In genomic region chr2:215320102-215320501, GRCh38 we compare ENCODE assay signal across 23 cellular contexts. TPM values are rescaled to one million over a fixed set of nuclear protein-coding genes. Genes with fewer than 3 reads are reported as not detected.
DNase-seq lines count a peak whose midpoint lies in the region; ATAC-seq and TF ChIP-seq lines count a peak whose summit lies in the region.
"Had no signal": no experiment of that assay in that cellular context is flagged by ENCODE, and none has a peak within 500 bp of the region (broad histone marks: within the 10 kb centered on the region; RNA-seq: fewer than 3 reads in every experiment).

No MANE protein-coding gene starts in this region.

- peaks cover 62% of the 10 kb centered on the region for H3K36me3 Mint-ChIP-seq in activated CD8-positive, alpha-beta T cell treated with anti-CD3 and anti-CD28 coated beads for 36 hours (ENCODE audit: low read depth)
- peaks cover 67% of the 10 kb centered on the region for H3K36me3 Mint-ChIP-seq in activated CD8-positive, alpha-beta T cell treated with anti-CD3 and anti-CD28 coated beads, Interleukin-2, amount 10 ng/mL, durations not matched to agents 7 days and 5 days (ENCODE audit: low read depth)
- H3K36me3 Mint-ChIP-seq in CD8-positive, alpha-beta T cell: peaks cover 72% of the 10 kb centered on the region
- peaks cover 47% of the 10 kb centered on the region for H3K36me3 Mint-ChIP-seq in central memory CD8-positive, alpha-beta T cell (ENCODE audit: insufficient read depth)
- H3K36me3 Mint-ChIP-seq in immature natural killer cell: peaks cover 13 to 48% (median 29%) of the 10 kb centered on the region in 3 donors

- H3K9me3 ChIP-seq in CD8-positive, alpha-beta T cell (ENCODE audit: low read length): no peaks in the 10 kb centered on the region
- H3K9me3 ChIP-seq: Caco-2 had no signal

- no peak for DNase-seq in activated CD8-positive, alpha-beta T cell treated with anti-CD3 and anti-CD28 coated beads for 36 hours
- no peak for DNase-seq in activated CD8-positive, alpha-beta T cell treated with anti-CD3 and anti-CD28 coated beads, Interleukin-2, amount 10 ng/mL, durations not matched to agents 7 days and 5 days
- no peak for DNase-seq in CD8-positive, alpha-beta T cell
- no peak for DNase-seq in central memory CD8-positive, alpha-beta T cell (ENCODE audit: low spot score in 2 of 2)
- DNase-seq in immature natural killer cell (no peak), NCI-H774 (lab: John Stamatoyannopoulos, UW) (no peak), midbrain (lab: John Stamatoyannopoulos, UW) (no peak)
- DNase-seq: Caco-2; CD4-positive, alpha-beta memory T cell; GM23248; H9; NCI-H1092; NCI-H1417 treated with DMSO at 0.1 percent for 48 hours; NCI-H1694 treated with DMSO at 0.1 percent for 48 hours; NCI-H2081; NCI-H2227 treated with DMSO at 0.1 percent for 48 hours; NCI-H526 treated with DMSO at 0.1 percent for 48 hours; SHP77 had no signal

- no peak overlapping the region for H3K4me3 ChIP-seq in CD8-positive, alpha-beta T cell (ENCODE audit: low read depth, low read length)
- H3K4me3 ChIP-seq: BLaER1 treated with 17β-estradiol and CSF1 and Interleukin-3, amounts not matched to agents 10 nM and 100 nM; GM23248 had no signal

- no peaks in the 10 kb centered on the region for H3K27me3 ChIP-seq in CD8-positive, alpha-beta T cell (ENCODE audit: insufficient read depth, low read length)
- H3K27me3 ChIP-seq: BLaER1 treated with 17β-estradiol and CSF1 and Interleukin-3, amounts not matched to agents 10 nM and 100 nM had no signal

- no peaks in the 10 kb centered on the region for H3K4me1 ChIP-seq in CD8-positive, alpha-beta T cell (ENCODE audit: insufficient read depth, low read length)

- no peak overlapping the region for H3K27ac ChIP-seq in CD8-positive, alpha-beta T cell (ENCODE audit: low read depth, low read length)
- H3K27ac ChIP-seq: BLaER1 treated with 17β-estradiol and CSF1 and Interleukin-3, amounts not matched to agents 10 nM and 100 nM; GM23248; RWPE1 had no signal

- H3K27me3 Mint-ChIP-seq in activated CD8-positive, alpha-beta T cell treated with anti-CD3 and anti-CD28 coated beads for 36 hours: no peaks in the 10 kb centered on the region
- no peaks in the 10 kb centered on the region for H3K27me3 Mint-ChIP-seq in activated CD8-positive, alpha-beta T cell treated with anti-CD3 and anti-CD28 coated beads, Interleukin-2, amount 10 ng/mL, durations not matched to agents 7 days and 5 days (ENCODE audit: low read depth)
- no peaks in the 10 kb centered on the region for H3K27me3 Mint-ChIP-seq in CD8-positive, alpha-beta T cell (ENCODE audit: low read depth)
- no peaks in the 10 kb centered on the region for H3K27me3 Mint-ChIP-seq in central memory CD8-positive, alpha-beta T cell
- H3K27me3 Mint-ChIP-seq in immature natural killer cell (ENCODE audit: low read depth in 3 of 3): no peaks in the 10 kb centered on the region
- H3K27me3 Mint-ChIP-seq: CD4-positive, alpha-beta memory T cell; IgD-negative memory B cell had no signal

- intact Hi-C loops in activated CD8-positive, alpha-beta T cell treated with anti-CD3 and anti-CD28 coated beads for 36 hours (cut with micrococcal nuclease): no loop called here
- intact Hi-C loops in CD8-positive, alpha-beta T cell (cut with DNase I, micrococcal nuclease): no loop called here

- H3K36me3 ChIP-seq in CD8-positive, alpha-beta T cell (ENCODE audit: insufficient read depth, low read length): peaks cover 16% of the 10 kb centered on the region

- no peak for TF ChIP-seq CTCF in activated CD8-positive, alpha-beta T cell treated with anti-CD3 and anti-CD28 coated beads for 36 hours (IDR thresholded peaks at IDR 0.05)
- no peak for TF ChIP-seq CTCF in CD8-positive, alpha-beta T cell (IDR thresholded peaks at IDR 0.05)

- peaks cover 48% of the 10 kb centered on the region for H3K4me1 Mint-ChIP-seq in activated CD8-positive, alpha-beta T cell treated with anti-CD3 and anti-CD28 coated beads for 36 hours (ENCODE audit: low read depth)
- peaks cover 32% of the 10 kb centered on the region for H3K4me1 Mint-ChIP-seq in activated CD8-positive, alpha-beta T cell treated with anti-CD3 and anti-CD28 coated beads, Interleukin-2, amount 10 ng/mL, durations not matched to agents 7 days and 5 days (ENCODE audit: low read depth)
- H3K4me1 Mint-ChIP-seq in CD8-positive, alpha-beta T cell (ENCODE audit: low read depth): peaks cover 46% of the 10 kb centered on the region
- H3K4me1 Mint-ChIP-seq in central memory CD8-positive, alpha-beta T cell: peaks cover 41% of the 10 kb centered on the region
- H3K4me1 Mint-ChIP-seq in immature natural killer cell: peaks cover 23 to 51% of the 10 kb centered on the region in 2 donors

- no peak for ATAC-seq in activated CD8-positive, alpha-beta T cell treated with anti-CD3 and anti-CD28 coated beads for 36 hours
- ATAC-seq in activated CD8-positive, alpha-beta T cell treated with anti-CD3 and anti-CD28 coated beads, Interleukin-2, amount 10 ng/mL, durations not matched to agents 7 days and 5 days: no peak
- ATAC-seq in CD8-positive, alpha-beta T cell: no peak
- no peak for ATAC-seq in central memory CD8-positive, alpha-beta T cell (replicated peaks; ENCODE audit: extremely low read depth, poor library complexity, severe bottlenecking)
- ATAC-seq in HG03354 (IDR thresholded peaks at IDR 0.05; ENCODE audit: poor library complexity, severe bottlenecking, unreplicated experiment): no peak
- ATAC-seq: Panc1 had no signal

- no peaks in the 10 kb centered on the region for H3K9me3 Mint-ChIP-seq in activated CD8-positive, alpha-beta T cell treated with anti-CD3 and anti-CD28 coated beads for 36 hours
- no peaks in the 10 kb centered on the region for H3K9me3 Mint-ChIP-seq in activated CD8-positive, alpha-beta T cell treated with anti-CD3 and anti-CD28 coated beads, Interleukin-2, amount 10 ng/mL, durations not matched to agents 7 days and 5 days (ENCODE audit: insufficient read depth)
- H3K9me3 Mint-ChIP-seq in CD8-positive, alpha-beta T cell: no peaks in the 10 kb centered on the region
- H3K9me3 Mint-ChIP-seq in central memory CD8-positive, alpha-beta T cell: no peaks in the 10 kb centered on the region
- no peaks in the 10 kb centered on the region for H3K9me3 Mint-ChIP-seq in immature natural killer cell
- H3K9me3 Mint-ChIP-seq: H9, IgD-negative memory B cell had no signal

- no peak overlapping the region for H3K4me3 Mint-ChIP-seq in activated CD8-positive, alpha-beta T cell treated with anti-CD3 and anti-CD28 coated beads for 36 hours
- no peak overlapping the region for H3K4me3 Mint-ChIP-seq in activated CD8-positive, alpha-beta T cell treated with anti-CD3 and anti-CD28 coated beads, Interleukin-2, amount 10 ng/mL, durations not matched to agents 7 days and 5 days
- no peak overlapping the region for H3K4me3 Mint-ChIP-seq in CD8-positive, alpha-beta T cell
- H3K4me3 Mint-ChIP-seq in central memory CD8-positive, alpha-beta T cell: no peak overlapping the region
- H3K4me3 Mint-ChIP-seq in immature natural killer cell: peak overlapping the region in 2 of 5 donors; percentile 42 to 51
- H3K4me3 Mint-ChIP-seq: CD4-positive, alpha-beta memory T cell; H9; IgD-negative memory B cell had no signal

- CTCF ChIA-PET in activated CD8-positive, alpha-beta T cell treated with anti-CD3 and anti-CD28 coated beads for 36 hours (lab: Charles Lee): no interaction called here
- CTCF ChIA-PET in activated CD8-positive, alpha-beta T cell treated with anti-CD3 and anti-CD28 coated beads, Interleukin-2, amount 10 ng/mL, durations not matched to agents 7 days and 5 days (lab: Charles Lee): interaction anchor here (1.5 kb wide), 1 partner anchor 9 kb away, joined by 5 read pairs; the partner anchor contains the start of gene ATIC
- CTCF ChIA-PET in CD8-positive, alpha-beta T cell (lab: Charles Lee): interaction anchor here (0.7 kb wide), 1 partner anchor 50 kb away, joined by 3 read pairs; no protein-coding TSS in a partner anchor

- POLR2A ChIA-PET in activated CD8-positive, alpha-beta T cell treated with anti-CD3 and anti-CD28 coated beads for 36 hours (lab: Charles Lee): interaction anchor here (1.0 to 1.1 kb wide), 2 partner anchors 9 to 30 kb away, joined by 3 to 5 read pairs; partner anchors contain the start of gene ATIC
- POLR2A ChIA-PET in activated CD8-positive, alpha-beta T cell treated with anti-CD3 and anti-CD28 coated beads, Interleukin-2, amount 10 ng/mL, durations not matched to agents 7 days and 5 days (lab: Charles Lee): interaction anchor here (1.0 kb wide), 1 partner anchor 8 kb away, joined by 4 read pairs; the partner anchor contains the start of gene ATIC
- POLR2A ChIA-PET in CD8-positive, alpha-beta T cell (lab: Charles Lee): no interaction called here

- H3K27ac Mint-ChIP-seq in activated CD8-positive, alpha-beta T cell treated with anti-CD3 and anti-CD28 coated beads for 36 hours: peak overlapping the region; percentile 58
- no peak overlapping the region for H3K27ac Mint-ChIP-seq in activated CD8-positive, alpha-beta T cell treated with anti-CD3 and anti-CD28 coated beads, Interleukin-2, amount 10 ng/mL, durations not matched to agents 7 days and 5 days
- H3K27ac Mint-ChIP-seq in CD8-positive, alpha-beta T cell: peak overlapping the region; percentile 52
- peak overlapping the region; percentile 61 for H3K27ac Mint-ChIP-seq in central memory CD8-positive, alpha-beta T cell (ENCODE audit: low read depth)
- peak overlapping the region in 5 of 6 donors; percentile 58 to 85 (median 60) for H3K27ac Mint-ChIP-seq in immature natural killer cell
- H3K27ac Mint-ChIP-seq: CD4-positive, alpha-beta memory T cell had no signal

RNA-seq across cellular contexts. Expression of gene ATIC, which starts 8.2 kb away (rescaled TPM):
- total RNA-seq in activated CD8-positive, alpha-beta T cell treated with anti-CD3 and anti-CD28 coated beads for 36 hours: 100 to 1,000 TPM; 309 to 319 TPM
- 100 to 1,000 TPM; 170 to 182 TPM for total RNA-seq in activated CD8-positive, alpha-beta T cell treated with anti-CD3 and anti-CD28 coated beads, Interleukin-2, amount 10 ng/mL, durations not matched to agents 7 days and 5 days
- total RNA-seq in CD8-positive, alpha-beta T cell: 10 to 100 TPM; 37.9 to 39.3 TPM
- 100 to 1,000 TPM in 2 of 3 donors, 10 to 100 TPM in 1; 97.5 to 106 (median 103) TPM for polyA plus RNA-seq in immature natural killer cell

Comparison
In these comparisons a context has a peak if more than half of its experiments do, and no peak if none do; other contexts are left out.
1. RNA of gene ATIC, which starts 8.2 kb away (total RNA-seq): 309 to 319 TPM in activated CD8-positive, alpha-beta T cell treated with anti-CD3 and anti-CD28 coated beads for 36 hours and 170 to 182 TPM in activated CD8-positive, alpha-beta T cell treated with anti-CD3 and anti-CD28 coated beads, Interleukin-2, amount 10 ng/mL, durations not matched to agents 7 days and 5 days; 37.9 to 39.3 TPM in CD8-positive, alpha-beta T cell; every median in the first group is over 4 times any median in the second.